ENCODE assay signal across 23 cellular contexts in genomic region chr15:73550190-73550589, GRCh38.
"Had no signal": no experiment of that assay in that cellular context is flagged by ENCODE, and none has a peak within 500 bp of the region (broad histone marks: within the 10 kb centered on the region; RNA-seq: fewer than 3 reads in every experiment).

No MANE protein-coding gene starts in this region.

- H3K9me3 ChIP-seq: left ventricle myocardium inferior, lower lobe of right lung, pancreas, tibial artery, upper lobe of right lung, vagina had no signal

- H3K27ac ChIP-seq: dorsolateral prefrontal cortex, foreskin keratinocyte, hepatocyte, left ventricle myocardium inferior, lower lobe of right lung, pancreas, tibial artery, upper lobe of right lung, vagina had no signal

- DNase-seq: cortex of kidney; dorsolateral prefrontal cortex; effector CD8-positive, alpha-beta T cell; foreskin keratinocyte; head of caudate nucleus; kidney; left cardiac atrium; left ventricle myocardium inferior; lower lobe of right lung; midbrain; occipital lobe; pancreas; right cardiac atrium; small intestine; stimulated activated CD4-positive, alpha-beta T cell treated with anti-CD3 and anti-CD28 coated beads, Interleukin-12 subunit alpha, Interleukin-12 subunit beta, amount 100 ng/mL, for 4 hours; stimulated activated CD4-positive, alpha-beta T cell treated with anti-CD3 and anti-CD28 coated beads, Interleukin-4, amount 100 ng/mL, for 1 hour; stimulated activated CD8-positive, alpha-beta memory T cell treated with anti-CD3 and anti-CD28 coated beads, Interleukin-4, amount 100 ng/mL, for 48 hours; stimulated activated naive CD8-positive, alpha-beta T cell treated with anti-CD3 and anti-CD28 coated beads, Interleukin-15, Interleukin-2, amounts not matched to agents 100 U/mL and 50 U/mL, for 24 hours; tibial artery; upper lobe of right lung had no signal

- ATAC-seq: foreskin keratinocyte; left cardiac atrium; lower lobe of right lung; pancreas; stimulated activated effector memory CD8-positive, alpha-beta T cell treated with anti-CD3 and anti-CD28 coated beads, Interleukin-12 subunit alpha, Interleukin-12 subunit beta, amount 100 ng/mL, for 72 hours; stimulated activated naive CD8-positive, alpha-beta T cell treated with anti-CD3 and anti-CD28 coated beads, Interleukin-15, Interleukin-2, amounts not matched to agents 100 U/mL and 50 U/mL, for 24 hours; upper lobe of right lung had no signal

- H3K79me2 ChIP-seq: hepatocyte had no signal

- H3K4me1 ChIP-seq: foreskin keratinocyte, left ventricle myocardium inferior, lower lobe of right lung, pancreas, tibial artery, upper lobe of right lung, vagina had no signal

- H3K4me3 ChIP-seq: dorsolateral prefrontal cortex, hepatocyte, left ventricle myocardium inferior, lower lobe of right lung, pancreas, tibial artery, upper lobe of right lung, vagina had no signal

- H3K36me3 ChIP-seq: lower lobe of right lung, pancreas, vagina had no signal

- H3K27me3 ChIP-seq: dorsolateral prefrontal cortex, foreskin keratinocyte, hepatocyte, pancreas, tibial artery, upper lobe of right lung, vagina had no signal

- H3K4me2 ChIP-seq: hepatocyte had no signal

- H2AFZ ChIP-seq: hepatocyte had no signal
